In the genomic region with DNA sequence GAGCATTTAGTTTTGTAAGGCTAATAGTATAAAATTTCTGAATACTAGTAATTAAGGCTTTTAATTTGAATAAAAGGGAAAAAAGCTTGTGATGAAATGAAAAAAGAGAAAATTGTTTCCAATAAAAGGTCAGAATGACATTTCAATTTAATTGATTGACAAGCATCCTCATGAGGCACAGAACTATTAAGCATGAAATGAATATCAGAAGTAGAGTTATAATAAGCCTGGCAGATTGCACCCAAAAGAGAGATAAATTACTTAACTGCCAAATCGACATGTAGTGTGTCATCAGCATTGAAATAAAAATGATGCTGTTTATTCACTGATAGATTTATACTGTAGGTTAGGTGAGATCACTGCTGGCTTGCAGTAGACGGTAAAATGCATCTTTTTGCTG, we compare ENCODE assay signal across 17 cellular contexts.
"Had no signal": no experiment of that assay in that cellular context is flagged by ENCODE, and none has a peak within 500 bp of the region (broad histone marks: within the 10 kb centered on the region; RNA-seq: fewer than 3 reads in every experiment).

No MANE protein-coding gene starts in this region.

- H3K27me3 ChIP-seq: stomach, suprapubic skin, testis, thyroid gland, tibial artery, tibial nerve, transverse colon, upper lobe of left lung, upper lobe of right lung, uterus, vagina had no signal

- ATAC-seq: stimulated activated effector memory CD8-positive, alpha-beta T cell treated with anti-CD3 and anti-CD28 coated beads, Interleukin-12 subunit alpha, Interleukin-12 subunit beta, amount 100 ng/mL, for 72 hours; stimulated activated memory B cell treated with anti-CD40 and anti-IgM and Interleukin-4, amounts not matched to agents 10 μg/mL and 1 μg/mL and 100 μg/mL, for 72 hours; stimulated activated naive B cell treated with anti-CD40 and anti-IgM and Interleukin-4, amounts not matched to agents 10 μg/mL and 1 μg/mL and 100 μg/mL, for 72 hours; stimulated activated naive CD8-positive, alpha-beta T cell treated with anti-CD3 and anti-CD28 coated beads, Interleukin-15, amount 100 ng/mL, for 72 hours; stimulated activated naive CD8-positive, alpha-beta T cell treated with anti-CD3 and anti-CD28 coated beads, Interleukin-15, Interleukin-2, amounts not matched to agents 100 U/mL and 50 U/mL, for 24 hours; upper lobe of right lung had no signal

- H3K9me3 ChIP-seq: stomach, suprapubic skin, testis, thoracic aorta, thyroid gland, tibial artery, tibial nerve, transverse colon, upper lobe of left lung, upper lobe of right lung, uterus, vagina had no signal

- H3K27ac ChIP-seq: stomach, suprapubic skin, testis, thoracic aorta, thyroid gland, tibial artery, tibial nerve, transverse colon, upper lobe of left lung, upper lobe of right lung, uterus, vagina had no signal

- H3K36me3 ChIP-seq: stomach, suprapubic skin, thoracic aorta, thyroid gland, tibial artery, tibial nerve, transverse colon, upper lobe of left lung, upper lobe of right lung, uterus, vagina had no signal

- H3K4me3 ChIP-seq: stomach, suprapubic skin, testis, thoracic aorta, thyroid gland, tibial artery, tibial nerve, transverse colon, upper lobe of left lung, upper lobe of right lung, uterus, vagina had no signal
